In the genomic region with DNA sequence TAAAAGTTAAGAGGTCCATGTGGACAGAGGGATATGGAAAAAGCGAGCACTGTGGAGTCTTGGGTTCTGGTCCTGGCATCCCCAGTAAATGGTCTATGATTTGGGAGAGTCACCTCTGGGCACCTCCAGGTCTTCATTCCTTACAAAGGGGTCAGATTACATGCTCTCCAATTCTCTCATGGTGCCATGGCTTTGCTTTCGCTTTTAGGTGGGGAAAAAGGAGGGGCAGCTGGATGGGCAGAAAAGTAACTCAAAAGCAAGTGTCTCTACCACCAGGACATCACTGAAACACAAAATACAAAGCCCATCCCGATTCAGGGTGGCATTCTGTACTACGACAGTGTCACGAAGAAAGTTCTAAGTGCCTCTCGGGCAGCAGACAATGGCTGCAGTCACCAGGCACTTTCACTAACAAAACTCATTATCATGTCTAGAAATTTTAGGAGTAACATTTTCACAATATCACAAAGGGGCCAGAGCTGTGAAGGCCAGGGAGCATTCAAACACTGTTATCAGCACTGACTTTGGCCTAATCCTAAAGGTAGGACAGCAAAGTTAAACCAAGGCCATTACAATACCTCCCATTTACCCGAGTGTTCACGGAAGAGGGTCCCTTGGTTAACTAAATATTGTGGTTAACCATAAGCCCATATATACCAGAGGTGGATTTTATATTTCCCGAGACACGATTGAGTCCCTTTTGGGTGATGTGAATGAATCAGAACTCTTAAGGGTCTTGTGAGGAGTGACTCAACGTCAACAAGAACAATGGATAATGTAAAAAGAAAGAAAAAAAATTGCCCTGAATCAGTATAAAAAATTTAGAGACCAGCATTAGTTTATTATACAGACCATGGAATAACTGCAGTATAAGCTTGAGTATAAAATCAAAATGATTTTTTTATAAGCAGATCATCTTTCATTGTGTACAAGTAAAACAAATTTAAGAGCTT, we compare ENCODE assay signal across 10 cellular contexts. TPM values are rescaled to one million over a fixed set of nuclear protein-coding genes. Genes with fewer than 3 reads are reported as not detected.
A peak's percentile ranks its signal among the peaks of the same experiment; 100 is the strongest.
DNase-seq lines count a peak whose midpoint lies in the region; ATAC-seq and TF ChIP-seq lines count a peak whose summit lies in the region.
"Had no signal": no experiment of that assay in that cellular context is flagged by ENCODE, and none has a peak within 500 bp of the region (broad histone marks: within the 10 kb centered on the region; RNA-seq: fewer than 3 reads in every experiment).

No MANE protein-coding gene starts in this region.

- H3K27ac Mint-ChIP-seq in chondrocyte (ENCODE audit: unreplicated experiment), result peak overlapping the region; percentile 83
- H3K27ac Mint-ChIP-seq: stimulated activated memory B cell treated with anti-CD40 and anti-IgM and Interleukin-4, amounts not matched to agents 10 μg/mL and 1 μg/mL and 100 μg/mL, for 72 hours had no signal

- no peaks in the 10 kb centered on the region for H3K27me3 ChIP-seq in right atrium auricular region
- no peaks in the 10 kb centered on the region for H3K27me3 ChIP-seq in mononuclear cell (ENCODE audit: insufficient read depth, low read length)

- H3K4me1 ChIP-seq in right atrium auricular region, result peaks cover 0 to 53% of the 10 kb centered on the region in 2 donors
- peaks cover 82% of the 10 kb centered on the region for H3K4me1 ChIP-seq in mononuclear cell (ENCODE audit: insufficient read depth, low read length)

- TF ChIP-seq CTCF in right atrium auricular region (IDR thresholded peaks at IDR 0.05), result no peak
- no peak for TF ChIP-seq CTCF in chondrocyte (IDR thresholded peaks at IDR 0.05)

- intact Hi-C loops in left ventricle myocardium superior (cut with micrococcal nuclease), result no loop called here

- H3K9me3 ChIP-seq in right atrium auricular region (no peaks in the 10 kb centered on the region), mononuclear cell (ENCODE audit: low read depth, low read length) (no peaks in the 10 kb centered on the region)

- no peaks in the 10 kb centered on the region for H3K27me3 Mint-ChIP-seq in chondrocyte (ENCODE audit: low read depth)
- H3K27me3 Mint-ChIP-seq: stimulated activated memory B cell treated with anti-CD40 and anti-IgM and Interleukin-4, amounts not matched to agents 10 μg/mL and 1 μg/mL and 100 μg/mL, for 72 hours had no signal

- H3K4me3 Mint-ChIP-seq in chondrocyte (ENCODE audit: unreplicated experiment), result peak overlapping the region; percentile 94

- H3K4me3 ChIP-seq in right atrium auricular region, result no peak overlapping the region
- peak overlapping the region; percentile 98 for H3K4me3 ChIP-seq in mononuclear cell (ENCODE audit: low read length)

- H3K36me3 Mint-ChIP-seq in chondrocyte (ENCODE audit: low read depth), result peaks cover 1% of the 10 kb centered on the region

- no peak for DNase-seq in right atrium auricular region (ENCODE audit: low spot score)
- no peak for DNase-seq in left ventricle myocardium superior
- no peak for DNase-seq in chondrocyte (ENCODE audit: low spot score)
- DNase-seq in NCI-H2196 (lab: John Stamatoyannopoulos, UW; ENCODE audit: unreplicated experiment), result no peak
- DNase-seq in NCI-H187 treated with DMSO at 0.1 percent for 48 hours (lab: John Stamatoyannopoulos, UW), result no peak
- no peak for DNase-seq in NCI-H2196 treated with DMSO at 0.1 percent for 48 hours (lab: John Stamatoyannopoulos, UW; ENCODE audit: unreplicated experiment)
- DNase-seq: amygdala had no signal

- ATAC-seq in left ventricle myocardium superior (no peak), GM18909 (IDR thresholded peaks at IDR 0.05; ENCODE audit: poor library complexity, unreplicated experiment) (no peak)
- ATAC-seq: stimulated activated memory B cell treated with anti-CD40 and anti-IgM and Interleukin-4, amounts not matched to agents 10 μg/mL and 1 μg/mL and 100 μg/mL, for 72 hours had no signal

- peaks cover 50% of the 10 kb centered on the region for H3K4me1 Mint-ChIP-seq in chondrocyte (ENCODE audit: low read depth)

- H3K36me3 ChIP-seq in right atrium auricular region, result no peaks in the 10 kb centered on the region

- no peaks in the 10 kb centered on the region for H3K9me3 Mint-ChIP-seq in chondrocyte (ENCODE audit: low read depth)
- H3K9me3 Mint-ChIP-seq: stimulated activated memory B cell treated with anti-CD40 and anti-IgM and Interleukin-4, amounts not matched to agents 10 μg/mL and 1 μg/mL and 100 μg/mL, for 72 hours had no signal

- peak overlapping the region; percentile 34 to 35 for H3K27ac ChIP-seq in right atrium auricular region

RNA-seq across cellular contexts. Expression of a gene that starts 2.5 kb away (rescaled TPM):
- total RNA-seq in right atrium auricular region, result 1,000 to 10,000 TPM; 1,145 to 1,486 TPM
- total RNA-seq in left ventricle myocardium superior, result 1,798 TPM
- 963 to 1,130 TPM (median 970 TPM) in 3 replicates for total RNA-seq in chondrocyte
- 1,522 TPM for total RNA-seq in mononuclear cell
